In genomic region chr20:39280875-39281274, GRCh38 we compare ENCODE assay signal across 29 cellular contexts.
"Had no signal": no experiment of that assay in that cellular context is flagged by ENCODE, and none has a peak within 500 bp of the region (broad histone marks: within the 10 kb centered on the region; RNA-seq: fewer than 3 reads in every experiment).

No MANE protein-coding gene starts in this region.

- H3K27ac Mint-ChIP-seq: dendritic cell treated with granulocyte-macrophage colony-stimulating factor and Interleukin-4, amounts not matched to agents 40 ng/mL and 50 ng/mL, for 4 days; effector memory CD8-positive, alpha-beta T cell; endodermal cell had no signal

- H3K36me3 ChIP-seq: colonic mucosa, esophagus muscularis mucosa, esophagus squamous epithelium, gastrocnemius medialis, gastroesophageal sphincter, heart left ventricle, heart right ventricle had no signal

- H3K4me3 Mint-ChIP-seq: dendritic cell treated with granulocyte-macrophage colony-stimulating factor and Interleukin-4, amounts not matched to agents 40 ng/mL and 50 ng/mL, for 4 days; effector memory CD8-positive, alpha-beta T cell; endodermal cell had no signal

- FAIRE-seq: colon, endometrium, endothelial cell of umbilical vein, frontal cortex had no signal

- DNase-seq: colonic mucosa; cortex of kidney; dermis blood vessel endothelial cell; dorsolateral prefrontal cortex; effector CD4-positive, alpha-beta T cell; effector CD8-positive, alpha-beta T cell; effector memory CD4-positive, alpha-beta T cell; effector memory CD8-positive, alpha-beta T cell; endodermal cell; erythroblast; esophagus squamous epithelium; foreskin fibroblast; foreskin keratinocyte; foreskin melanocyte; gastrocnemius medialis; glutamatergic neuron; head of caudate nucleus; heart left ventricle; heart right ventricle had no signal

- H3K27ac ChIP-seq: colonic mucosa, coronary artery, dorsolateral prefrontal cortex, epithelial cell of prostate, esophagus muscularis mucosa, esophagus squamous epithelium, foreskin keratinocyte, gastrocnemius medialis, gastroesophageal sphincter, heart left ventricle, heart right ventricle had no signal

- H3K4me3 ChIP-seq: colonic mucosa, coronary artery, dorsolateral prefrontal cortex, esophagus muscularis mucosa, esophagus squamous epithelium, gastrocnemius medialis, gastroesophageal sphincter, heart left ventricle, heart right ventricle had no signal

- H3K27me3 ChIP-seq: colonic mucosa, esophagus muscularis mucosa, gastrocnemius medialis had no signal

- ATAC-seq: effector memory CD8-positive, alpha-beta T cell; esophagus mucosa; foreskin keratinocyte; gastrocnemius medialis; gastroesophageal sphincter; heart left ventricle; heart right ventricle had no signal

- H3K9me3 ChIP-seq: colonic mucosa, gastrocnemius medialis had no signal

- H3K4me1 ChIP-seq: colonic mucosa, esophagus muscularis mucosa, foreskin keratinocyte, gastroesophageal sphincter, heart left ventricle, heart right ventricle had no signal

- H3K9me3 Mint-ChIP-seq: dendritic cell treated with granulocyte-macrophage colony-stimulating factor and Interleukin-4, amounts not matched to agents 40 ng/mL and 50 ng/mL, for 4 days had no signal
